9 cellular contexts compared by ENCODE assay signal in the genomic region with DNA sequence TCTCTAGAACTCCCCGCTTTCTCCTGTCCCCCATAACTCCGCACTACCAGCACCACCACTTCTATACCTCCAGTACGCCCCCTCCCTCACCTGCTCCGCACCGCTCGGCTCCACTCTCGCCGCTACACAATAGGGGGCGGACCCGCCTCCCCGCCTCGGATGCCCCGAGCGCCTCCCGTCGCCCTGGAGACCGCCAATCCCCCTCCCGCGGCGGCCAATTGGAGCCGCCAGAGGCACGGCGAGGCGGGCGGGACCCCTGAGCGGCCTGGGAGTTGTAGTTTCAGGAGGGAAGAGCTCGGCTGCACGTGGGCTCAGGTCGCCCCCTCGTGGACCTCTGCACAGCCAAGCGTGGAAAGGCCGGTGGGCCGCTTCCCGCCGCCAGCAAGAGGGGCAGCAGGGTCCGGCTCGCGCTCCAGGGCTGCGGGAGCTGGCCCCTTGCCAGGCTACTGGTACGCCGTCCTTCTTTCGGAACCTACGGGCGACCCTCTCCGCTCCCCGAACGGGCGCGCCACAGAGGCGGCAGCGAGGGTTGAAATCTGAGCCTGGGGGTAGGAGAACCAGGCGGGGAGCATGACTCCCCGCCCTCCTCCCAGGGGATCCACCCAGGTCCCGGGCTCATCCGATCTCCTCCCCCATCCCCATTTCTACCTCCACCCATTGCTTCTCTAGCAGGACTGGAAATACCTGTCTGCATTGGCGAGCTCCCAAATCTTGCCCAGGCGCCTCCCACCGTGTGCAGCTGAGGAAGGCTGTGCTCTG. TPM values are rescaled to one million over a fixed set of nuclear protein-coding genes. Genes with fewer than 3 reads are reported as not detected.
DNase-seq lines count a peak whose midpoint lies in the region; ATAC-seq lines count a peak whose summit lies in the region.
"Had no signal": no experiment of that assay in that cellular context is flagged by ENCODE, and none has a peak within 500 bp of the region (broad histone marks: within the 10 kb centered on the region; RNA-seq: fewer than 3 reads in every experiment).

A gene with protein sequence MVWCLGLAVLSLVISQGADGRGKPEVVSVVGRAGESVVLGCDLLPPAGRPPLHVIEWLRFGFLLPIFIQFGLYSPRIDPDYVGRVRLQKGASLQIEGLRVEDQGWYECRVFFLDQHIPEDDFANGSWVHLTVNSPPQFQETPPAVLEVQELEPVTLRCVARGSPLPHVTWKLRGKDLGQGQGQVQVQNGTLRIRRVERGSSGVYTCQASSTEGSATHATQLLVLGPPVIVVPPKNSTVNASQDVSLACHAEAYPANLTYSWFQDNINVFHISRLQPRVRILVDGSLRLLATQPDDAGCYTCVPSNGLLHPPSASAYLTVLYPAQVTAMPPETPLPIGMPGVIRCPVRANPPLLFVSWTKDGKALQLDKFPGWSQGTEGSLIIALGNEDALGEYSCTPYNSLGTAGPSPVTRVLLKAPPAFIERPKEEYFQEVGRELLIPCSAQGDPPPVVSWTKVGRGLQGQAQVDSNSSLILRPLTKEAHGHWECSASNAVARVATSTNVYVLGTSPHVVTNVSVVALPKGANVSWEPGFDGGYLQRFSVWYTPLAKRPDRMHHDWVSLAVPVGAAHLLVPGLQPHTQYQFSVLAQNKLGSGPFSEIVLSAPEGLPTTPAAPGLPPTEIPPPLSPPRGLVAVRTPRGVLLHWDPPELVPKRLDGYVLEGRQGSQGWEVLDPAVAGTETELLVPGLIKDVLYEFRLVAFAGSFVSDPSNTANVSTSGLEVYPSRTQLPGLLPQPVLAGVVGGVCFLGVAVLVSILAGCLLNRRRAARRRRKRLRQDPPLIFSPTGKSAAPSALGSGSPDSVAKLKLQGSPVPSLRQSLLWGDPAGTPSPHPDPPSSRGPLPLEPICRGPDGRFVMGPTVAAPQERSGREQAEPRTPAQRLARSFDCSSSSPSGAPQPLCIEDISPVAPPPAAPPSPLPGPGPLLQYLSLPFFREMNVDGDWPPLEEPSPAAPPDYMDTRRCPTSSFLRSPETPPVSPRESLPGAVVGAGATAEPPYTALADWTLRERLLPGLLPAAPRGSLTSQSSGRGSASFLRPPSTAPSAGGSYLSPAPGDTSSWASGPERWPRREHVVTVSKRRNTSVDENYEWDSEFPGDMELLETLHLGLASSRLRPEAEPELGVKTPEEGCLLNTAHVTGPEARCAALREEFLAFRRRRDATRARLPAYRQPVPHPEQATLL (minus strand): TSS at position 131 of the 759 bp plus-strand sequence. CDS start 2,159 bp downstream, outside the sequence.

- H3K27me3 Mint-ChIP-seq in CD4-positive, CD25-positive, alpha-beta regulatory T cell, result peaks cover 50% of the 10 kb centered on the region
- H3K27me3 Mint-ChIP-seq in memory B cell, result peaks cover 21% of the 10 kb centered on the region

- ATAC-seq in CD4-positive, CD25-positive, alpha-beta regulatory T cell (ENCODE audit: low read depth in 2 of 2), result peak; percentile 86 to 88
- ATAC-seq in HG02642 (IDR thresholded peaks at IDR 0.05; ENCODE audit: poor library complexity, unreplicated experiment) (peak; percentile 66), memory B cell (ENCODE audit: low read depth) (peak; percentile 88)

- DNase-seq in CD4-positive, CD25-positive, alpha-beta regulatory T cell, result peak; percentile 69 to 71 (median 69)
- DNase-seq in NCI-H446 treated with DMSO at 0.1 percent for 48 hours (lab: John Stamatoyannopoulos, UW) (peak; percentile 85), memory B cell (ENCODE audit: low spot score in 2 of 2) (peak in 1 of 2 donors; percentile 49), OCI-M2 (lab: John Stamatoyannopoulos, UW; ENCODE audit: unreplicated experiment) (no peak)
- peak; percentile 90 for DNase-seq in activated CD8-positive, alpha-beta memory T cell treated with anti-CD3 and anti-CD28 coated beads for 24 hours
- peak; percentile 34 to 67 (median 45) for DNase-seq in effector memory CD4-positive, alpha-beta T cell
- peak in 2 of 3 donors; percentile 27 to 31 for DNase-seq in stimulated activated CD4-positive, alpha-beta T cell treated with anti-CD3 and anti-CD28 coated beads, TNF-alpha, amount 100 ng/mL, for 48 hours (ENCODE audit: low read depth in 3 of 3)

- no peaks in the 10 kb centered on the region for H3K36me3 Mint-ChIP-seq in CD4-positive, CD25-positive, alpha-beta regulatory T cell
- H3K36me3 Mint-ChIP-seq in memory B cell, result peaks cover 2% of the 10 kb centered on the region

- peak within 1 kb of the TSS in 1 of 3 donors; percentile 80 for H3K27ac Mint-ChIP-seq in CD4-positive, CD25-positive, alpha-beta regulatory T cell
- no peak within 1 kb of the TSS for H3K27ac Mint-ChIP-seq in memory B cell

- H3K4me3 ChIP-seq in CD4-positive, CD25-positive, alpha-beta regulatory T cell (ENCODE audit: low read depth, low read length), result no peak within 1 kb of the TSS
- peak within 1 kb of the TSS; percentile 31 for H3K4me3 ChIP-seq in effector memory CD4-positive, alpha-beta T cell (ENCODE audit: insufficient read depth, low read depth, low read length, poor library complexity, severe bottlenecking)

- peak within 1 kb of the TSS in 2 of 4 donors; percentile 66 to 86 for H3K4me3 Mint-ChIP-seq in CD4-positive, CD25-positive, alpha-beta regulatory T cell
- H3K4me3 Mint-ChIP-seq in memory B cell, result peak within 1 kb of the TSS; percentile 71

- H3K4me1 ChIP-seq in CD4-positive, CD25-positive, alpha-beta regulatory T cell (ENCODE audit: control insufficient read depth, insufficient read depth, low read length, poor library complexity, severe bottlenecking), result peaks cover 8% of the 10 kb centered on the region
- peaks cover 9% of the 10 kb centered on the region for H3K4me1 ChIP-seq in effector memory CD4-positive, alpha-beta T cell (ENCODE audit: control insufficient read depth, insufficient read depth, low read length, poor library complexity, severe bottlenecking)

- no peak within 1 kb of the TSS for H3K27ac ChIP-seq in CD4-positive, CD25-positive, alpha-beta regulatory T cell (ENCODE audit: insufficient read depth, low read length, poor library complexity, severe bottlenecking)
- no peak within 1 kb of the TSS for H3K27ac ChIP-seq in effector memory CD4-positive, alpha-beta T cell (ENCODE audit: insufficient read depth, low read length, poor library complexity, severe bottlenecking)
- H3K27ac ChIP-seq: HL-60 had no signal

- no peaks in the 10 kb centered on the region for H3K9me3 ChIP-seq in CD4-positive, CD25-positive, alpha-beta regulatory T cell (ENCODE audit: control insufficient read depth in 2 of 2, low read length in 2 of 2)
- H3K9me3 ChIP-seq in effector memory CD4-positive, alpha-beta T cell (ENCODE audit: control insufficient read depth, low read length), result no peaks in the 10 kb centered on the region

- H3K9me3 Mint-ChIP-seq in CD4-positive, CD25-positive, alpha-beta regulatory T cell, result peaks cover 0 to 3% (median 0%) of the 10 kb centered on the region in 7 donors
- no peaks in the 10 kb centered on the region for H3K9me3 Mint-ChIP-seq in memory B cell

- peaks cover 18% of the 10 kb centered on the region for H3K27me3 ChIP-seq in CD4-positive, CD25-positive, alpha-beta regulatory T cell (ENCODE audit: control insufficient read depth, insufficient read depth, low read length)
- peaks cover 21% of the 10 kb centered on the region for H3K27me3 ChIP-seq in effector memory CD4-positive, alpha-beta T cell (replicated peaks; ENCODE audit: control insufficient read depth, insufficient read depth, low read length, poor library complexity, severe bottlenecking)

- H3K36me3 ChIP-seq in CD4-positive, CD25-positive, alpha-beta regulatory T cell (ENCODE audit: control insufficient read depth, insufficient read depth, low read length), result no peaks in the 10 kb centered on the region
- no peaks in the 10 kb centered on the region for H3K36me3 ChIP-seq in effector memory CD4-positive, alpha-beta T cell (ENCODE audit: control insufficient read depth, insufficient read depth, low read length)

- H3K4me1 Mint-ChIP-seq in CD4-positive, CD25-positive, alpha-beta regulatory T cell, result peaks cover 0 to 15% (median 0%) of the 10 kb centered on the region in 4 donors
- peaks cover 15% of the 10 kb centered on the region for H3K4me1 Mint-ChIP-seq in memory B cell

RNA-seq across cellular contexts. Expression of the gene that starts here (rescaled TPM):
- total RNA-seq in CD4-positive, CD25-positive, alpha-beta regulatory T cell, result not detected
- under 1 TPM in 1 of 4 donors, not detected in 3; 0.23 TPM for polyA plus RNA-seq in CD4-positive, CD25-positive, alpha-beta regulatory T cell

Comparison
In these comparisons a context has a peak if more than half of its experiments do, and no peak if none do; other contexts are left out.
1. Peak in DNase-seq and ATAC-seq in CD4-positive, CD25-positive, alpha-beta regulatory T cell; RNA of the gene not detected or under 1 TPM.